In genomic region chrX:10611441-10612090, GRCh38 we compare ENCODE assay signal across 15 cellular contexts. TPM values are rescaled to one million over a fixed set of nuclear protein-coding genes. Genes with fewer than 3 reads are reported as not detected.
DNase-seq lines count a peak whose midpoint lies in the region; ATAC-seq, FAIRE-seq and TF ChIP-seq lines count a peak whose summit lies in the region.
"Had no signal": no experiment of that assay in that cellular context is flagged by ENCODE, and none has a peak within 500 bp of the region (broad histone marks: within the 10 kb centered on the region; RNA-seq: fewer than 3 reads in every experiment).

No MANE protein-coding gene starts in this region.

- CTCF ChIA-PET in A549 (lab: Yijun Ruan, JAX), result no interaction called here

- peaks cover 64% of the 10 kb centered on the region for H3K79me2 ChIP-seq in neural cell (replicated peaks; ENCODE audit: insufficient read depth, low read length)

- H3K9ac ChIP-seq in NT2/D1 (ENCODE audit: insufficient read length, low read depth) (no peak overlapping the region), neural cell (ENCODE audit: low read length) (no peak overlapping the region)

- DNase-seq in A549 (ENCODE audit: low read depth in 1 of 2, low spot score in 1 of 2), result no peak
- DNase-seq in NT2/D1 (ENCODE audit: low read depth, low spot score), result peak; percentile 38
- DNase-seq in esophagus muscularis mucosa (ENCODE audit: extremely low spot score), result no peak
- DNase-seq in body of pancreas, result no peak
- DNase-seq in NCI-H226, result no peak
- DNase-seq in activated CD4-positive, alpha-beta T cell treated with anti-CD3 and anti-CD28 coated beads for 48 hours, result no peak
- DNase-seq: activated CD4-positive, alpha-beta T cell treated with anti-CD3 and anti-CD28 coated beads for 1 hour; activated T-cell treated with anti-CD3 and anti-CD28 coated beads, Interleukin-2, amount 50 U/mL, for 48 hours; amygdala; left colon; naive thymus-derived CD8-positive, alpha-beta T cell; NCI-H2171 treated with DMSO at 0.1 percent for 48 hours; SW 1271 had no signal

- no peaks in the 10 kb centered on the region for H3K27me3 ChIP-seq in NT2/D1 (ENCODE audit: insufficient read depth, insufficient read length)
- H3K27me3 ChIP-seq in esophagus muscularis mucosa, result no peaks in the 10 kb centered on the region
- H3K27me3 ChIP-seq in neural cell (ENCODE audit: insufficient read depth, low read depth, low read length), result no peaks in the 10 kb centered on the region
- H3K27me3 ChIP-seq in body of pancreas, result no peaks in the 10 kb centered on the region

- TF ChIP-seq RAD21 in A549 (conservative IDR thresholded peaks at IDR 0.05 in 1 of 2, IDR thresholded peaks at IDR 0.05 in 1 of 2) (no peak), neural cell (conservative IDR thresholded peaks at IDR 0.05) (no peak)

- H4K20me1 ChIP-seq in neural cell (ENCODE audit: insufficient read depth), result no peaks in the 10 kb centered on the region

- TF ChIP-seq CTCF in A549 (IDR thresholded peaks at IDR 0.05), result no peak
- TF ChIP-seq CTCF in esophagus muscularis mucosa (IDR thresholded peaks at IDR 0.05), result no peak
- TF ChIP-seq CTCF in neural cell (IDR thresholded peaks at IDR 0.05; ENCODE audit: poor library complexity, severe bottlenecking), result no peak
- TF ChIP-seq CTCF in body of pancreas (IDR thresholded peaks at IDR 0.05), result no peak

- no peaks in the 10 kb centered on the region for H3F3A ChIP-seq in neural cell (ENCODE audit: insufficient read depth, low read length, poor library complexity, severe bottlenecking)

- intact Hi-C loops in esophagus muscularis mucosa (cut with DNase I), result no loop called here
- intact Hi-C loops in body of pancreas (cut with DNase I), result no loop called here

- no peaks in the 10 kb centered on the region for H3K36me3 ChIP-seq in NT2/D1 (ENCODE audit: insufficient read depth, insufficient read length, low read length)
- no peaks in the 10 kb centered on the region for H3K36me3 ChIP-seq in esophagus muscularis mucosa
- H3K36me3 ChIP-seq in neural cell (ENCODE audit: insufficient read depth, low read length), result no peaks in the 10 kb centered on the region
- H3K36me3 ChIP-seq in body of pancreas (replicated peaks in 1 of 2; ENCODE audit: insufficient read depth in 1 of 2, low read depth in 2 of 2), result no peaks in the 10 kb centered on the region

- H3K9me3 ChIP-seq in A549, result no peaks in the 10 kb centered on the region
- no peaks in the 10 kb centered on the region for H3K9me3 ChIP-seq in NT2/D1 (ENCODE audit: insufficient read depth, low read length)
- H3K9me3 ChIP-seq in esophagus muscularis mucosa, result no peaks in the 10 kb centered on the region
- no peaks in the 10 kb centered on the region for H3K9me3 ChIP-seq in neural cell (ENCODE audit: low read length)
- no peaks in the 10 kb centered on the region for H3K9me3 ChIP-seq in body of pancreas

- H3K4me3 ChIP-seq in A549 (peak overlapping the region; percentile 32; the same call in 2 of the 3 replicates), NT2/D1 (ENCODE audit: insufficient read length, low read depth) (no peak overlapping the region), esophagus muscularis mucosa (no peak overlapping the region), neural cell (ENCODE audit: low read length) (no peak overlapping the region), body of pancreas (no peak overlapping the region)

- TF ChIP-seq EP300 in A549 (IDR thresholded peaks at IDR 0.05) (no peak), esophagus muscularis mucosa (IDR thresholded peaks at IDR 0.05) (no peak), neural cell (conservative IDR thresholded peaks at IDR 0.05; ENCODE audit: poor library complexity, severe bottlenecking) (no peak)

- POLR2A ChIA-PET in A549 (lab: Yijun Ruan, JAX), result interaction anchor here (2.3 kb wide), 1 partner anchor 9 kb away, joined by 12 read pairs; the partner anchor contains the start of gene MID1

- TF ChIP-seq POLR2A in A549 (IDR thresholded peaks at IDR 0.05; ENCODE audit: low read length) (no peak), esophagus muscularis mucosa (IDR thresholded peaks at IDR 0.05; ENCODE audit: low read depth) (no peak), body of pancreas (IDR thresholded peaks at IDR 0.05) (no peak)

- FAIRE-seq in A549 (lab: Jason Lieb, UNC), result peak; percentile 61

- H2AFZ ChIP-seq in neural cell (ENCODE audit: low read depth, low read length), result no peak overlapping the region

- H3K27ac ChIP-seq in A549 (peak overlapping the region; percentile 88 to 95), esophagus muscularis mucosa (replicated peaks in 1 of 4) (peak overlapping the region in 3 of 4 donors; percentile 22 to 43 (median 41)), neural cell (ENCODE audit: low read length) (no peak overlapping the region), body of pancreas (peak overlapping the region in 2 of 4 donors; percentile 40 to 44)

- H3K4me1 ChIP-seq in A549 (peaks cover 77% of the 10 kb centered on the region), NT2/D1 (ENCODE audit: insufficient read depth, insufficient read length) (no peaks in the 10 kb centered on the region), esophagus muscularis mucosa (peaks cover 0 to 25% (median 13%) of the 10 kb centered on the region in 4 donors), body of pancreas (no peaks in the 10 kb centered on the region)

- H3K9me2 ChIP-seq in neural cell (ENCODE audit: insufficient read depth, low read length), result no peaks in the 10 kb centered on the region

- peak overlapping the region; percentile 96 for H3K4me2 ChIP-seq in A549
- H3K4me2 ChIP-seq in neural cell (ENCODE audit: low read length), result no peak overlapping the region

- ATAC-seq in A549 (no peak), body of pancreas (no peak), HG03175 (IDR thresholded peaks at IDR 0.05; ENCODE audit: unreplicated experiment) (no peak)
- ATAC-seq: left colon; naive thymus-derived CD8-positive, alpha-beta T cell had no signal

- 5% methylated on average over 4 of the region's 4 CpGs for whole genome bisulfite sequencing in A549 (ENCODE audit: missing lambda C conversion rate)
- WGBS in esophagus muscularis mucosa, result 44% methylated on average over 4 of the region's 4 CpGs
- 31 to 46% methylated on average over 4 of the region's 4 CpGs for WGBS in body of pancreas, 2 donors

TF ChIP-seq in A549, 52 proteins besides CTCF, POLR2A, EP300 and RAD21 (continues in another document):
- TF ChIP-seq FOXS1 (CRISPR knock-in tag; IDR thresholded peaks at IDR 0.05) (no peak), FOSB (CRISPR knock-in tag; IDR thresholded peaks at IDR 0.05) (no peak), CEBPB (IDR thresholded peaks at IDR 0.05) (peak; percentile 21 to 51; a peak in 2 of 4 replicates), TP53 (CRISPR knock-in tag; IDR thresholded peaks at IDR 0.05) (no peak), CBX8 (IDR thresholded peaks at IDR 0.05) (no peak), HDAC2 (IDR thresholded peaks at IDR 0.05) (no peak), NPAS2 (CRISPR knock-in tag; IDR thresholded peaks at IDR 0.05; ENCODE audit: borderline replicate concordance) (no peak)

TF ChIP-seq in neural cell, 6 proteins besides CTCF, POLR2A, EP300 and RAD21:
- TF ChIP-seq POLR2AphosphoS5 (IDR thresholded peaks at IDR 0.05), result peak; percentile 27
- TF ChIP-seq SMC3 (conservative IDR thresholded peaks at IDR 0.05; ENCODE audit: poor library complexity), result no peak

RNA-seq across cellular contexts. Expression of gene MID1, which starts 8.8 kb away (rescaled TPM):
- polyA plus RNA-seq in A549 (2011; rRNA removed), result 106 and 113 TPM in 2 replicates
- polyA plus RNA-seq in A549 (2012; cell fraction: cytosol; rRNA removed), result 54.5 and 56.8 TPM in 2 replicates
- 106 and 115 TPM in 2 replicates for polyA plus RNA-seq in A549 (2012; cell fraction: nucleus; rRNA removed)
- 58.3 to 59.8 TPM (median 59.5 TPM) in 3 replicates for polyA plus RNA-seq in A549 (2017; fragmentation: RNase III; extraction: RNeasy Plus Mini Kit Qiagen cat#74134 plus additional on column Dnase treatment)
- 178 and 200 TPM in 2 replicates for polyA minus RNA-seq in A549 (2011; rRNA and poly(A)+ RNA removed)
- 10 to 100 TPM; 11.2 to 22.0 (median 16.2) TPM for total RNA-seq in esophagus muscularis mucosa
- 16.6 and 17.6 TPM in 2 replicates for polyA plus RNA-seq in neural cell
- polyA minus RNA-seq in neural cell, result 51.1 and 58.7 TPM in 2 replicates
- 1 to 10 TPM; 4.9 to 7.3 TPM for total RNA-seq in body of pancreas
- polyA plus RNA-seq: naive thymus-derived CD8-positive, alpha-beta T cell had no signal
